Comparison of ENCODE assay signal across 28 cellular contexts in genomic region chr1:230398856-230399255, GRCh38.
"Had no signal": no experiment of that assay in that cellular context is flagged by ENCODE, and none has a peak within 500 bp of the region (broad histone marks: within the 10 kb centered on the region; RNA-seq: fewer than 3 reads in every experiment).

No MANE protein-coding gene starts in this region.

- H3K36me3 Mint-ChIP-seq: natural killer cell; stimulated activated effector memory CD8-positive, alpha-beta T cell treated with anti-CD3 and anti-CD28 coated beads, Interleukin-12 subunit alpha, Interleukin-12 subunit beta, amount 100 ng/mL, for 72 hours had no signal

- H3K27ac ChIP-seq: neural progenitor cell, neutrophil, ovary, parathyroid adenoma, psoas muscle, right lobe of liver, sigmoid colon, stomach, thoracic aorta, thyroid gland, tibial nerve, upper lobe of left lung, vagina had no signal

- H3K27ac Mint-ChIP-seq: naive thymus-derived CD4-positive, alpha-beta T cell; natural killer cell; nephron; neural progenitor cell; progenitor cell of endocrine pancreas; stimulated activated effector memory CD8-positive, alpha-beta T cell treated with anti-CD3 and anti-CD28 coated beads, Interleukin-12 subunit alpha, Interleukin-12 subunit beta, amount 100 ng/mL, for 72 hours; stimulated activated naive CD8-positive, alpha-beta T cell treated with anti-CD3 and anti-CD28 coated beads, Interleukin-15, Interleukin-2, amounts not matched to agents 100 ng/mL and 50 ng/mL, for 24 hours had no signal

- H3K36me3 ChIP-seq: neural progenitor cell, neutrophil, ovary, right lobe of liver, sigmoid colon, stomach, thoracic aorta, thyroid gland, tibial nerve, upper lobe of left lung, vagina had no signal

- H3K9me3 Mint-ChIP-seq: natural killer cell; stimulated activated effector memory CD8-positive, alpha-beta T cell treated with anti-CD3 and anti-CD28 coated beads, Interleukin-12 subunit alpha, Interleukin-12 subunit beta, amount 100 ng/mL, for 72 hours had no signal

- H3K9me3 ChIP-seq: neutrophil, ovary, psoas muscle, right lobe of liver, sigmoid colon, stomach, thoracic aorta, thyroid gland, upper lobe of left lung, vagina had no signal

- DNase-seq: naive thymus-derived CD4-positive, alpha-beta T cell; natural killer cell; ovary; psoas muscle; right cardiac atrium; right lobe of liver; sigmoid colon; small intestine; stimulated activated CD4-positive, alpha-beta T cell treated with anti-CD3 and anti-CD28 coated beads, Interleukin-15, amount 100 ng/mL, for 24 hours; stimulated activated CD4-positive, alpha-beta T cell treated with anti-CD3 and anti-CD28 coated beads, Interleukin-2, amount 100 ng/mL, for 24 hours; stimulated activated CD4-positive, alpha-beta T cell treated with anti-CD3 and anti-CD28 coated beads, Interleukin-2, amount 100 ng/mL, for 48 hours; stimulated activated CD4-positive, alpha-beta T cell treated with anti-CD3 and anti-CD28 coated beads, Interleukin-4, amount 100 ng/mL, for 24 hours; stimulated activated naive B cell treated with anti-CD40 and anti-IgM and Interleukin-4, amounts not matched to agents 10 μg/mL and 1 μg/mL and 100 μg/mL, for 72 hours; stimulated activated naive CD4-positive, alpha-beta T cell treated with Interleukin-2 at 50 U/mL for 16 hours; stomach; thyroid gland; trophoblast cell; upper lobe of left lung had no signal

- H3K4me1 ChIP-seq: neural progenitor cell, parathyroid adenoma, psoas muscle, right lobe of liver, sigmoid colon, stomach, thyroid gland, tibial nerve, upper lobe of left lung had no signal

- H3K4me3 Mint-ChIP-seq: naive thymus-derived CD4-positive, alpha-beta T cell; natural killer cell; nephron; neural progenitor cell; stimulated activated effector memory CD8-positive, alpha-beta T cell treated with anti-CD3 and anti-CD28 coated beads, Interleukin-12 subunit alpha, Interleukin-12 subunit beta, amount 100 ng/mL, for 72 hours; stimulated activated naive B cell treated with anti-CD40 and anti-IgM and Interleukin-4, amounts not matched to agents 10 μg/mL and 1 μg/mL and 100 μg/mL, for 72 hours; stimulated activated naive CD8-positive, alpha-beta T cell treated with anti-CD3 and anti-CD28 coated beads, Interleukin-15, Interleukin-2, amounts not matched to agents 100 ng/mL and 50 ng/mL, for 24 hours had no signal

- H3K27me3 ChIP-seq: neural progenitor cell, neutrophil, ovary, right lobe of liver, thyroid gland, tibial nerve, upper lobe of left lung, vagina had no signal

- H3K4me3 ChIP-seq: neural progenitor cell, ovary, psoas muscle, right lobe of liver, sigmoid colon, stomach, thoracic aorta, thyroid gland, tibial nerve, upper lobe of left lung, vagina had no signal

- H3K4me1 Mint-ChIP-seq: natural killer cell; nephron; stimulated activated naive B cell treated with anti-CD40 and anti-IgM and Interleukin-4, amounts not matched to agents 10 μg/mL and 1 μg/mL and 100 μg/mL, for 72 hours had no signal

- H2AFZ ChIP-seq: neural progenitor cell, parathyroid adenoma had no signal

- H3K4me2 ChIP-seq: neural progenitor cell had no signal
